ENCODE assay signal across 8 cellular contexts in genomic region chr4:54064317-54065275, GRCh38. TPM values are rescaled to one million over a fixed set of nuclear protein-coding genes. Genes with fewer than 3 reads are reported as not detected.
A peak's percentile ranks its signal among the peaks of the same experiment; 100 is the strongest.
DNase-seq lines count a peak whose midpoint lies in the region; ATAC-seq and TF ChIP-seq lines count a peak whose summit lies in the region.

Gene CHIC2 (minus strand): TSS chr4:54064605. CDS start chr4:54064300, 305 bp downstream.

- in situ Hi-C loops in Panc1 (cut with HindIII; ENCODE audit: low pct_unique_long_range_greater_than_20kb, low sequenced_read_pairs) = no loop called here

- peak within 1 kb of the TSS; percentile 96 for H3K4me2 ChIP-seq in KMS-11

- peaks cover 46% of the 10 kb centered on the region for H3K79me2 ChIP-seq in KMS-11 (ENCODE audit: insufficient read depth, low read depth)

- peak within 1 kb of the TSS; percentile 89 for H3K27ac ChIP-seq in KMS-11
- peak within 1 kb of the TSS; percentile 89 for H3K27ac ChIP-seq in Panc1 (ENCODE audit: low read length)
- H3K27ac ChIP-seq in mucosa of rectum (ENCODE audit: low read depth in 2 of 2, low read length in 2 of 2) = peak within 1 kb of the TSS; percentile 93 to 96

- H3K9me3 Mint-ChIP-seq in activated T-cell treated with anti-CD3 and anti-CD28 coated beads, Interleukin-2, amount 50 U/mL, for 24 hours = no peaks in the 10 kb centered on the region

- POLR2A ChIA-PET in Panc1 (lab: Charles Lee) = no interaction called here

- CTCF ChIA-PET in Panc1 (lab: Charles Lee) = no interaction called here

- H3K36me3 ChIP-seq in KMS-11 (ENCODE audit: insufficient read depth) (no peaks in the 10 kb centered on the region), Panc1 (ENCODE audit: control insufficient read depth, insufficient read depth, low read length) (no peaks in the 10 kb centered on the region; the same call in 1 of the 2 replicates), mucosa of rectum (ENCODE audit: control insufficient read depth in 2 of 2, insufficient read depth in 2 of 2, low read length in 2 of 2) (no peaks in the 10 kb centered on the region)

- peak; percentile 52 for DNase-seq in DMS53 treated with DMSO at 0.1 percent for 48 hours (lab: John Stamatoyannopoulos, UW; ENCODE audit: unreplicated experiment)
- DNase-seq in Panc1 (ENCODE audit: low read depth, low spot score) = no peak
- peak; percentile 97 for DNase-seq in activated T-cell treated with anti-CD3 and anti-CD28 coated beads, Interleukin-2, amount 50 U/mL, for 24 hours
- DNase-seq in erythroblast (lab: John Stamatoyannopoulos, UW) = peak; percentile 96 to 98
- peak; percentile 90 to 94 for DNase-seq in stimulated activated CD8-positive, alpha-beta memory T cell treated with anti-CD3 and anti-CD28 coated beads, Interleukin-4, amount 100 ng/mL, for 4 hours (ENCODE audit: low read depth in 2 of 2, low spot score in 1 of 2)

- H3K9me3 ChIP-seq in Panc1 (ENCODE audit: control insufficient read depth, insufficient read depth, low read depth, low read length) (no peaks in the 10 kb centered on the region), mucosa of rectum (ENCODE audit: control insufficient read depth in 2 of 2, low read length in 2 of 2) (no peaks in the 10 kb centered on the region)

- TF ChIP-seq CTCF in KMS-11 (conservative IDR thresholded peaks at IDR 0.05; ENCODE audit: low read depth, low read length) (no peak), Panc1 (IDR thresholded peaks at IDR 0.05) (no peak)

- peaks cover 50% of the 10 kb centered on the region for H3K4me1 Mint-ChIP-seq in activated T-cell treated with anti-CD3 and anti-CD28 coated beads, Interleukin-2, amount 50 U/mL, for 24 hours (ENCODE audit: low read depth)

- H3K9ac ChIP-seq in KMS-11 (peak within 1 kb of the TSS; percentile 94), mucosa of rectum (ENCODE audit: low read depth in 1 of 2, low read length in 2 of 2) (peak within 1 kb of the TSS; percentile 82 to 96)

- 0 out of 2 replicates have a peak, but pooled peaks cover 6% of the 10 kb centered on the region for H4K20me1 ChIP-seq in KMS-11 (ENCODE audit: insufficient read depth)

- H3K36me3 Mint-ChIP-seq in activated T-cell treated with anti-CD3 and anti-CD28 coated beads, Interleukin-2, amount 50 U/mL, for 24 hours (ENCODE audit: low read depth) = peaks cover 33% of the 10 kb centered on the region

- H3K4me3 Mint-ChIP-seq in activated T-cell treated with anti-CD3 and anti-CD28 coated beads, Interleukin-2, amount 50 U/mL, for 24 hours = peak within 1 kb of the TSS; percentile 92

- ATAC-seq in GM21737 (IDR thresholded peaks at IDR 0.05; ENCODE audit: unreplicated experiment) = peak; percentile 94
- ATAC-seq in Panc1 = peak; percentile 95

- peak within 1 kb of the TSS; percentile 90 for H2AFZ ChIP-seq in KMS-11 (ENCODE audit: low read depth)

- no peaks in the 10 kb centered on the region for H3K27me3 Mint-ChIP-seq in activated T-cell treated with anti-CD3 and anti-CD28 coated beads, Interleukin-2, amount 50 U/mL, for 24 hours

- H3K27me3 ChIP-seq in KMS-11 (ENCODE audit: insufficient read depth, low read depth) (no peaks in the 10 kb centered on the region), Panc1 (ENCODE audit: control insufficient read depth, insufficient read depth, low read length) (no peaks in the 10 kb centered on the region), mucosa of rectum (ENCODE audit: control insufficient read depth in 2 of 2, insufficient read depth in 2 of 2, low read length in 2 of 2) (no peaks in the 10 kb centered on the region)

- H3K27ac Mint-ChIP-seq in activated T-cell treated with anti-CD3 and anti-CD28 coated beads, Interleukin-2, amount 50 U/mL, for 24 hours = peak within 1 kb of the TSS; percentile 97

- H3K4me3 ChIP-seq in KMS-11 (IDR thresholded peaks at IDR 0.05; ENCODE audit: insufficient read depth, low read depth, low read length) = peak within 1 kb of the TSS; percentile 84
- H3K4me3 ChIP-seq in Panc1 (ENCODE audit: low read depth in 2 of 2, low read length in 2 of 2) = peak within 1 kb of the TSS; percentile 80 to 90
- H3K4me3 ChIP-seq in mucosa of rectum (ENCODE audit: low read length in 2 of 2) = peak within 1 kb of the TSS; percentile 92 to 98

- H3K4me1 ChIP-seq in KMS-11 (ENCODE audit: low read depth, poor library complexity, severe bottlenecking) (peaks cover 40% of the 10 kb centered on the region), Panc1 (ENCODE audit: control insufficient read depth, insufficient read depth, low read length) (peaks cover 15% of the 10 kb centered on the region), mucosa of rectum (ENCODE audit: control insufficient read depth in 2 of 2, insufficient read depth in 2 of 2, low read length in 2 of 2) (peaks cover 19 to 33% of the 10 kb centered on the region in 2 donors)

- intact Hi-C loops in Panc1 (cut with micrococcal nuclease; ENCODE audit: unreplicated experiment) = no loop called here

- BruUV-seq in Panc1 (replicated peaks; lab: Mats Ljungman, UMichigan) = no TSS peak

- TF ChIP-seq POLR2A in erythroblast (IDR thresholded peaks at IDR 0.05; ENCODE audit: low read length) = peak; percentile 94

RNA-seq across cellular contexts. Expression of gene CHIC2, which starts in this region (rescaled TPM):
- total RNA-seq in Panc1 (2021; ENCODE audit: unreplicated experiment) = 10.3 TPM
- 8.5 TPM for polyA plus RNA-seq in Panc1 (2012; ENCODE audit: insufficient read length)
